Comparison of ENCODE assay signal across 8 cellular contexts in the genomic region with DNA sequence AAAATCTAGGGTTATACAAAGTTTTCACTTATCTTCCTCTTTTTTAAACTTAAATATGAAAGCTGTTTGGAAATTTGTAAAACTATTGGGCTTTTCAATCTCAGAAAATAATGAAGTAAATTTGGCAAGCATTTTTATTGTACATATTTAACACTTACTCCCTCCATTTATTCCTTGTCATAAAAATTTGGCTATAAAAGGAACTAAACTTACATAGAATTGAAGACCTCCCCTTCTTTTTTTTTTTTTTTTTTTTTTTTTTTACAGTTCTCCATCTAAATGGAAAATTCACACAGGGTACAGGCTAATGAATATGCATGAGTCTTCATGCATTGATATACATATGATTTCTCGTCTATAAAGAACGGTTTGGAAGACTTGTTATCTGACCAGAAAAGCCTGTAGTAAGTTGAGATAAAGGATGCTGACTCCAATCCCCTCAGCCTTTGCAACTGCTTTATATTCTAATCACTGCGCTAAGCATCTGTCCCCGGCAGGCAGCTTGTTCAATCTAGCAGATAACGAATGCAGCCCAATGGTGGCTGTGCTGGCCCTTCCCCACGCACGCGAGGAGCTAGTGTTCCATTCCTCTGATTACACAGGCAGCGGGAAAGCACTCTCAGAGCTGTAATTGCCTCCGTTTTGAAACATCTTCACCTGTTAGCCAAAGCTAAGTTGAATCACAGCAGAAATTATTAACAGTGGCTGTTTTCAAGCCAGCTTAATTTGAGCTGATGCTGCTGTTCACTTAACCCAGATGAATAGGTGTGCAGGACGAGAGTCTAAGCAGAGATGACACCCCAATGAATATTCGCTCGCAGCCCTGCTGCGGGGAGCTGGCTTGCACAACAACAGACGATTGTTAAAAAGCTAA.
A peak's percentile ranks its signal among the peaks of the same experiment; 100 is the strongest.
DNase-seq lines count a peak whose midpoint lies in the region; ATAC-seq and TF ChIP-seq lines count a peak whose summit lies in the region.

No MANE protein-coding gene starts in this region.

- H3K4me1 Mint-ChIP-seq in nephron, result peaks cover 44% of the 10 kb centered on the region

- no peaks in the 10 kb centered on the region for H3K9me3 Mint-ChIP-seq in nephron

- ATAC-seq in GM19035 (IDR thresholded peaks at IDR 0.05; ENCODE audit: unreplicated experiment) (peak; percentile 54), HG02981 (IDR thresholded peaks at IDR 0.05; ENCODE audit: unreplicated experiment) (no peak), HG03095 (IDR thresholded peaks at IDR 0.05; ENCODE audit: unreplicated experiment) (no peak)

- no peak for TF ChIP-seq CTCF in nephron (IDR thresholded peaks at IDR 0.05; ENCODE audit: unreplicated experiment in 3 of 3)

- H3K27ac Mint-ChIP-seq in nephron, result peak overlapping the region; percentile 7 to 58 (median 18)

- no peaks in the 10 kb centered on the region for H3K36me3 Mint-ChIP-seq in nephron (ENCODE audit: low read depth)

- H3K27me3 Mint-ChIP-seq in nephron (ENCODE audit: low read depth), result no peaks in the 10 kb centered on the region

- DNase-seq in NCI-H187 (lab: John Stamatoyannopoulos, UW) (peak; percentile 20 to 52), ecto neural progenitor cell (ENCODE audit: low spot score) (peak; percentile 58), AML-193 (lab: John Stamatoyannopoulos, UW) (no peak)
- DNase-seq in NK-92 treated with Interleukin-12 subunit alpha and Interleukin-12 subunit beta, amount 100 ng/mL, for 24 hours (lab: John Stamatoyannopoulos, UW), result no peak

- H3K4me3 Mint-ChIP-seq in nephron, result peak overlapping the region; percentile 60 to 75 (median 62)

Comparison
In these comparisons a context has a peak if more than half of its experiments do, and no peak if none do; other contexts are left out.
1. DNase-seq: peak in NCI-H187 (2 of 2) and ecto neural progenitor cell (single experiment); none in AML-193 (0 of 2) and NK-92 treated with Interleukin-12 subunit alpha and Interleukin-12 subunit beta, amount 100 ng/mL, for 24 hours (single experiment).